In the genomic region with DNA sequence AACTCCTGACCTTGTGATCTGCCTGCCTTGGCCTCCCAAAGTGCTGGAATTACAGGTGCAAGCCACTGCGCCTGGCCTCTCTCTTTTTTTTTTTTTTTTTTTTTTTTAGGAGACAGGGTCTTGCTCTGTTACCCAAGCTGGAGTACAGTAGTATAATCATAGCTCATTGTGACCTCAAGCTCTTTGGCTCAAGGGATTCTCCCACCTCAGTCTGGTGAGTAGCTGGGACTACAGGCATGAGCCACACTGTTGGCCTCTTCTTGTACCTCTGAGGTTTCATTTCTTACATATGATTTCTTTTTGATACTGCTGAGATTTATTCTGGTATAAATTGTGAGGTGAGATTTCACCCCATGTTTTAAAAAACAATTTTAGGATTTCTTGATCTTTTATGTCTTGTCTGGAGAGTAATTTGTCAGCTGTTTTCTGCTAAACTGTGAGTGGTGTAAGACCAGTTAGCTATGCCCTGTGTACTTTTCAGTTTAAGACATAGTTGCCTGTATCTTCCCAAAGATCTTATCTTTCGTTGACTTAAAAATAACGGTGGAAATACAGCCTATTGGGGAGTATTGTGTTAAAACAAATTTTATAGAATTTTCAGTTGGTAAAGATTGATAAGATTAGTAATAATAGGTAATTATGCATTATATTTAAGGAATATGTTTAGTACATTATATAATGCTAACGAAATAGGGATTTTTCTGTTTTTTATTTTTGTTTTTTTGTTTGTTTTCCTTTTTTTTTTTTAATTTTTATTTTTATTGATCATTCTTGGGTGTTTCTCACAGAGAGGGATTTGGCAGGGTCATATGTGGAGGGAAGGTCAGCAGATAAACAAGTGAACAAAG, we compare ENCODE assay signal across 1 cellular context.
TF ChIP-seq lines count a peak whose summit lies in the region.

No MANE protein-coding gene starts in this region.

TF ChIP-seq in A549, 52 proteins besides CTCF, POLR2A, EP300 and RAD21 (continued from another document):
- no peak for TF ChIP-seq ESRRA (IDR thresholded peaks at IDR 0.05; ENCODE audit: borderline replicate concordance, low read length)
- TF ChIP-seq RFX5 (IDR thresholded peaks at IDR 0.05): no peak
- 0 out of 2 replicates have a peak, but pooled peaks have one; percentile 38 for TF ChIP-seq GATA3 (IDR thresholded peaks at IDR 0.05; ENCODE audit: borderline replicate concordance)
